Comparison of ENCODE assay signal across 15 cellular contexts in genomic region chr22:32684148-32684821, GRCh38.
"Had no signal": no experiment of that assay in that cellular context is flagged by ENCODE, and none has a peak within 500 bp of the region (broad histone marks: within the 10 kb centered on the region; RNA-seq: fewer than 3 reads in every experiment).

No MANE protein-coding gene starts in this region.

- H3K9ac ChIP-seq: neural progenitor cell had no signal

- H3K27me3 ChIP-seq: dorsolateral prefrontal cortex, gastroesophageal sphincter, neural progenitor cell, ovary, upper lobe of left lung had no signal

- H3K4me3 ChIP-seq: dorsolateral prefrontal cortex, gastroesophageal sphincter, heart right ventricle, lung, neural progenitor cell, ovary, spleen, upper lobe of left lung had no signal

- H3K9me3 ChIP-seq: gastroesophageal sphincter, heart right ventricle, ovary, spleen, upper lobe of left lung had no signal

- H3K27ac ChIP-seq: dorsolateral prefrontal cortex, gastroesophageal sphincter, heart right ventricle, neural progenitor cell, ovary, spleen, upper lobe of left lung had no signal

- H3K36me3 ChIP-seq: gastroesophageal sphincter, heart right ventricle, neural progenitor cell, ovary, spleen, upper lobe of left lung had no signal

- H3K4me2 ChIP-seq: neural progenitor cell had no signal

- DNase-seq: activated CD4-positive, alpha-beta T cell treated with anti-CD3 and anti-CD28 coated beads, Interleukin-2, amount 10 ng/mL, durations not matched to agents 7 days and 5 days; activated naive CD4-positive, alpha-beta T cell treated with Interleukin-2 at 50 U/mL for 16 hours; activated T-cell treated with anti-CD3 and anti-CD28 coated beads for 4 hours; aorta; dorsolateral prefrontal cortex; endodermal cell; heart right ventricle; naive B cell; ovary; spleen; upper lobe of left lung had no signal

- H3K4me1 ChIP-seq: heart right ventricle, neural progenitor cell, spleen, upper lobe of left lung had no signal

- ATAC-seq: gastroesophageal sphincter, heart right ventricle, sciatic nerve had no signal

- H2AFZ ChIP-seq: neural progenitor cell had no signal
